Comparison of ENCODE assay signal across 14 cellular contexts in the genomic region with DNA sequence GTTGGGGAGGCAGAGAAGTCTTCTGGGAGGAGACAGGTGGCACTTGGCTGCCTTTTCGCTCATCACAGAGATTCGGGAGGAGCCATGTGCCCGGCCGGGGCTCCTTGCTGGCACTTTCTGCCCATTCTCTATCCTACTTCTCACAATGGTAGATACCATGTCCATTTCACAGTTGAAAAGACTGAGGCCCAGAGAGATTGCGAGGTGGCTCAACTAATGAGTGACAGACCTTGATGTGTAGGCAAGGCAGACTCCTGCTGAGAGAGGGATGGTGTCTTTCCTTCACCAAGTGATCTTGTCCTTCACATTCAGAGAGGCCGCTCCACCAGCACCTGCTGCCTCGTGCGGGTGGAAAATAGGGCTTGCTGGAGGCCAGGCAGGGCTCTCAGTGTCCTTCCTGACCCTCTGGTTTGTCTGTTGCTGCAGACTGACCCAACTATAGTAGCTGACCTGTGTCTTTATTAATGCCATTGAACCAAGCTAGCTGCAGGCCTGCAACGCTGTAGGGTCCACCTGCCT.
"Had no signal": no experiment of that assay in that cellular context is flagged by ENCODE, and none has a peak within 500 bp of the region (broad histone marks: within the 10 kb centered on the region; RNA-seq: fewer than 3 reads in every experiment).

No MANE protein-coding gene starts in this region.

- H3K4me2 ChIP-seq: neural progenitor cell had no signal

- H3K27me3 ChIP-seq: ascending aorta, breast epithelium, neural progenitor cell, pancreas had no signal

- H3K9me3 ChIP-seq: ascending aorta, breast epithelium, pancreas had no signal

- H3K27me3 Mint-ChIP-seq: activated CD4-positive, alpha-beta T cell treated with anti-CD3 and anti-CD28 coated beads, Interleukin-2, amount 10 ng/mL, durations not matched to agents 7 days and 5 days; activated naive CD8-positive, alpha-beta T cell treated with anti-CD3 and anti-CD28 coated beads, Interleukin-2, amount 50 U/mL, for 24 hours had no signal

- DNase-seq: activated CD4-positive, alpha-beta T cell treated with anti-CD3 and anti-CD28 coated beads, Interleukin-2, amount 10 ng/mL, durations not matched to agents 7 days and 5 days; activated naive CD4-positive, alpha-beta T cell treated with anti-CD3 and anti-CD28 coated beads for 36 hours; activated naive CD8-positive, alpha-beta T cell treated with anti-CD3 and anti-CD28 coated beads, Interleukin-2, amount 50 U/mL, for 24 hours; hippocampal formation; stimulated activated CD4-positive, alpha-beta T cell treated with anti-CD3 and anti-CD28 coated beads, Interleukin-15, amount 100 ng/mL, for 24 hours; stimulated activated CD4-positive, alpha-beta T cell treated with anti-CD3 and anti-CD28 coated beads, Interleukin-4, amount 100 ng/mL, for 1 hour; stimulated activated naive CD4-positive, alpha-beta T cell treated with Interleukin-2 at 50 U/mL for 16 hours; T-helper 9 cell; trophoblast cell had no signal

- H3K9ac ChIP-seq: neural progenitor cell had no signal

- H3K27ac Mint-ChIP-seq: activated CD4-positive, alpha-beta T cell treated with anti-CD3 and anti-CD28 coated beads, Interleukin-2, amount 10 ng/mL, durations not matched to agents 7 days and 5 days; activated naive CD8-positive, alpha-beta T cell treated with anti-CD3 and anti-CD28 coated beads, Interleukin-2, amount 50 U/mL, for 24 hours; activated T-helper 1 cell treated with anti-CD3 and anti-CD28 coated beads, Interleukin-12 subunit alpha, Interleukin-12 subunit beta, Interleukin-2, Interleukin-4 antibody, amounts not matched to agents 30 ng/mL and 10 ng/mL and 1 ng/mL, durations not matched to agents 14 hours and 24 hours and 36 hours; neural progenitor cell had no signal

- H3K27ac ChIP-seq: ascending aorta, breast epithelium, neural progenitor cell, pancreas had no signal

- H3K4me3 Mint-ChIP-seq: activated CD4-positive, alpha-beta T cell treated with anti-CD3 and anti-CD28 coated beads, Interleukin-2, amount 10 ng/mL, durations not matched to agents 7 days and 5 days; activated naive CD4-positive, alpha-beta T cell treated with anti-CD3 and anti-CD28 coated beads for 36 hours; activated naive CD8-positive, alpha-beta T cell treated with anti-CD3 and anti-CD28 coated beads, Interleukin-2, amount 50 U/mL, for 24 hours; activated T-helper 1 cell treated with anti-CD3 and anti-CD28 coated beads, Interleukin-12 subunit alpha, Interleukin-12 subunit beta, Interleukin-2, Interleukin-4 antibody, amounts not matched to agents 30 ng/mL and 10 ng/mL and 1 ng/mL, durations not matched to agents 14 hours and 24 hours and 36 hours had no signal

- H3K9me3 Mint-ChIP-seq: activated CD4-positive, alpha-beta T cell treated with anti-CD3 and anti-CD28 coated beads, Interleukin-2, amount 10 ng/mL, durations not matched to agents 7 days and 5 days; activated naive CD4-positive, alpha-beta T cell treated with anti-CD3 and anti-CD28 coated beads for 36 hours; activated naive CD8-positive, alpha-beta T cell treated with anti-CD3 and anti-CD28 coated beads, Interleukin-2, amount 50 U/mL, for 24 hours; activated T-helper 1 cell treated with anti-CD3 and anti-CD28 coated beads, Interleukin-12 subunit alpha, Interleukin-12 subunit beta, Interleukin-2, Interleukin-4 antibody, amounts not matched to agents 30 ng/mL and 10 ng/mL and 1 ng/mL, durations not matched to agents 14 hours and 24 hours and 36 hours; neural progenitor cell had no signal

- H2AFZ ChIP-seq: neural progenitor cell had no signal

- H3K36me3 ChIP-seq: breast epithelium, neural progenitor cell had no signal

- ATAC-seq: activated naive CD8-positive, alpha-beta T cell treated with anti-CD3 and anti-CD28 coated beads, Interleukin-2, amount 50 U/mL, for 24 hours; pancreas had no signal

- H3K4me3 ChIP-seq: ascending aorta, breast epithelium, neural progenitor cell, pancreas had no signal
